ENCODE assay signal across 1 cellular context in genomic region chr5:176361437-176362097, GRCh38.
TF ChIP-seq lines count a peak whose summit lies in the region.

TSS of gene KIAA1191 (minus strand) at chr5:176361764. CDS start at chr5:176359508, 2,256 bp downstream.

TF ChIP-seq in HEK293, 187 proteins besides CTCF, POLR2A, EP300 and RAD21 (continued from another document):
- TF ChIP-seq ZNF513 (tag by site-specific recombination; IDR thresholded peaks at IDR 0.05) (no peak), ZNF239 (tag by site-specific recombination; IDR thresholded peaks at IDR 0.05) (no peak), ZNF830 (tag by site-specific recombination; IDR thresholded peaks at IDR 0.05; ENCODE audit: low read depth) (no peak), ZNF16 (tag by site-specific recombination; IDR thresholded peaks at IDR 0.05; ENCODE audit: low read depth) (no peak), ZNF555 (tag by site-specific recombination; conservative IDR thresholded peaks at IDR 0.05) (no peak), ZXDB (tag by site-specific recombination; IDR thresholded peaks at IDR 0.05) (peak; percentile 77; the same call in 1 of the 2 replicates), ZBTB8A (tag by site-specific recombination; IDR thresholded peaks at IDR 0.05) (peak; percentile 81), ZSCAN23 (tag by site-specific recombination; IDR thresholded peaks at IDR 0.05) (no peak), ZNF518A (tag by site-specific recombination; conservative IDR thresholded peaks at IDR 0.05; ENCODE audit: low read depth) (0 out of 2 replicates have a peak, but pooled peaks have one; percentile 22), HOXD13 (CRISPR knock-in tag; IDR thresholded peaks at IDR 0.05; ENCODE audit: borderline replicate concordance) (0 out of 2 replicates have a peak, but pooled peaks have one; percentile 0), ZNF114 (tag by site-specific recombination; IDR thresholded peaks at IDR 0.05) (no peak), ZNF426 (tag by site-specific recombination; IDR thresholded peaks at IDR 0.05) (no peak), ZNF157 (tag by site-specific recombination; IDR thresholded peaks at IDR 0.05) (no peak), ZNF623 (tag by site-specific recombination; IDR thresholded peaks at IDR 0.05) (no peak), ZNF548 (tag by site-specific recombination; IDR thresholded peaks at IDR 0.05) (no peak), ZBTB1 (tag by site-specific recombination; IDR thresholded peaks at IDR 0.05) (no peak), KLF16 (tag by site-specific recombination; IDR thresholded peaks at IDR 0.05) (no peak; the same call in none of the 2 replicates), ZNF394 (tag by site-specific recombination; IDR thresholded peaks at IDR 0.05; ENCODE audit: borderline replicate concordance) (peak; percentile 48; the same call in 1 of the 2 replicates), FEZF1 (tag by site-specific recombination; IDR thresholded peaks at IDR 0.05) (no peak), GLI2 (tag by site-specific recombination; IDR thresholded peaks at IDR 0.05; ENCODE audit: borderline replicate concordance, low read depth) (no peak), ZNF2 (tag by site-specific recombination; IDR thresholded peaks at IDR 0.05) (peak; percentile 78), ZNF148 (tag by site-specific recombination; IDR thresholded peaks at IDR 0.05; ENCODE audit: borderline replicate concordance) (no peak), ZNF324 (tag by site-specific recombination; IDR thresholded peaks at IDR 0.05) (no peak), ZBTB7A (tag by site-specific recombination; IDR thresholded peaks at IDR 0.05; ENCODE audit: low read depth) (no peak), ZNF280C (tag by site-specific recombination; IDR thresholded peaks at IDR 0.05) (no peak), YY2 (tag by site-specific recombination; IDR thresholded peaks at IDR 0.05) (peak; percentile 46; the same call in 1 of the 2 replicates), ZNF350 (tag by site-specific recombination; IDR thresholded peaks at IDR 0.05) (no peak), ELK4 (IDR thresholded peaks at IDR 0.05; ENCODE audit: borderline replicate concordance, low read depth, low read length) (no peak), SETDB1 (IDR thresholded peaks at IDR 0.05; ENCODE audit: insufficient read length, low read length) (no peak), ZNF560 (tag by site-specific recombination; IDR thresholded peaks at IDR 0.05; ENCODE audit: borderline replicate concordance) (no peak), MZF1 (tag by site-specific recombination; IDR thresholded peaks at IDR 0.05; ENCODE audit: borderline replicate concordance) (no peak), ZNF707 (tag by site-specific recombination; IDR thresholded peaks at IDR 0.05) (no peak), ZNF121 (tag by site-specific recombination; IDR thresholded peaks at IDR 0.05) (no peak), ZNF785 (tag by site-specific recombination; IDR thresholded peaks at IDR 0.05) (0 out of 2 replicates have a peak, but pooled peaks have one; percentile 19), ZNF266 (tag by site-specific recombination; IDR thresholded peaks at IDR 0.05; ENCODE audit: low read depth) (no peak), ZNF48 (tag by site-specific recombination; IDR thresholded peaks at IDR 0.05) (no peak), ZNF138 (tag by site-specific recombination; IDR thresholded peaks at IDR 0.05; ENCODE audit: borderline replicate concordance) (no peak), ZNF311 (tag by site-specific recombination; IDR thresholded peaks at IDR 0.05; ENCODE audit: borderline replicate concordance) (no peak), ZNF580 (tag by site-specific recombination; IDR thresholded peaks at IDR 0.05) (no peak; the same call in none of the 2 replicates), ZNF398 (tag by site-specific recombination; IDR thresholded peaks at IDR 0.05) (no peak), ZNF18 (tag by site-specific recombination; IDR thresholded peaks at IDR 0.05) (no peak), ZNF341 (tag by site-specific recombination; IDR thresholded peaks at IDR 0.05; ENCODE audit: low read depth) (peak; percentile 54), ZNF423 (tag by site-specific recombination; IDR thresholded peaks at IDR 0.05) (peak; percentile 60; the same call in 1 of the 2 replicates), BCL11B (tag by site-specific recombination; IDR thresholded peaks at IDR 0.05; ENCODE audit: low read depth) (peak; percentile 58; the same call in 1 of the 2 replicates)
